In genomic region chr3:144801890-144802289, GRCh38 we compare ENCODE assay signal across 36 cellular contexts.
"Had no signal": no experiment of that assay in that cellular context is flagged by ENCODE, and none has a peak within 500 bp of the region (broad histone marks: within the 10 kb centered on the region; RNA-seq: fewer than 3 reads in every experiment).

No MANE protein-coding gene starts in this region.

- H3K4me1 Mint-ChIP-seq: activated CD4-positive, alpha-beta T cell treated with anti-CD3 and anti-CD28 coated beads for 36 hours; activated CD4-positive, alpha-beta T cell treated with anti-CD3 and anti-CD28 coated beads, Interleukin-2, amount 10 ng/mL, durations not matched to agents 24 days and 14 days; activated CD8-positive, alpha-beta memory T cell treated with anti-CD3 and anti-CD28 coated beads, Interleukin-2, amount 10 ng/mL, durations not matched to agents 7 days and 5 days; activated naive CD4-positive, alpha-beta T cell treated with anti-CD3 and anti-CD28 coated beads, Interleukin-2, amount 50 U/mL, for 24 hours; activated naive CD8-positive, alpha-beta T cell treated with anti-CD3 and anti-CD28 coated beads for 36 hours; activated naive CD8-positive, alpha-beta T cell treated with anti-CD3 and anti-CD28 coated beads, Interleukin-2, amount 50 U/mL, for 24 hours; brain had no signal

- DNase-seq: activated CD4-positive, alpha-beta memory T cell treated with anti-CD3 and anti-CD28 coated beads for 36 hours; activated CD4-positive, alpha-beta T cell treated with anti-CD3 and anti-CD28 coated beads for 36 hours; activated CD4-positive, alpha-beta T cell treated with anti-CD3 and anti-CD28 coated beads, Interleukin-2, amount 10 ng/mL, durations not matched to agents 24 days and 14 days; activated CD4-positive, CD25-positive, alpha-beta regulatory T cell; activated CD4-positive, CD25-positive, alpha-beta regulatory T cell treated with anti-CD3 and anti-CD28 coated beads, Interleukin-2, amount 50 U/mL, for 72 hours; activated CD8-positive, alpha-beta memory T cell treated with anti-CD3 and anti-CD28 coated beads, Interleukin-2, amount 10 ng/mL, durations not matched to agents 7 days and 5 days; activated CD8-positive, alpha-beta memory T cell treated with anti-CD3 and anti-CD28 coated beads, Interleukin-2, amount 50 U/mL, for 4 hours; activated CD8-positive, alpha-beta T cell treated with anti-CD3 and anti-CD28 coated beads, Interleukin-2, amount 10 ng/mL, durations not matched to agents 7 days and 5 days; activated effector memory CD4-positive, alpha-beta T cell treated with anti-CD3 and anti-CD28 coated beads, Interleukin-2, amount 50 U/mL, for 16 hours; activated naive CD4-positive, alpha-beta T cell treated with anti-CD3 and anti-CD28 coated beads for 36 hours; activated naive CD8-positive, alpha-beta T cell treated with anti-CD3 and anti-CD28 coated beads for 36 hours; activated naive CD8-positive, alpha-beta T cell treated with anti-CD3 and anti-CD28 coated beads, Interleukin-2, amount 50 U/mL, for 24 hours; activated T-cell treated with anti-CD3 and anti-CD28 coated beads, Interleukin-2, amount 50 U/mL, for 1 hour; activated T-cell treated with anti-CD3 and anti-CD28 coated beads, Interleukin-2, amount 50 U/mL, for 48 hours; adrenal gland; amygdala; central memory CD4-positive, alpha-beta T cell; cerebellar nuclear complex; dorsolateral prefrontal cortex; effector memory CD4-positive, alpha-beta T cell; endodermal cell; foreskin fibroblast; glutamatergic neuron; heart left ventricle; T-helper 2 cell had no signal

- H3K27ac ChIP-seq: adrenal gland, ascending aorta, breast epithelium, cardiac muscle cell, coronary artery, dorsolateral prefrontal cortex, heart left ventricle had no signal

- H3K27ac Mint-ChIP-seq: activated CD4-positive, alpha-beta memory T cell treated with anti-CD3 and anti-CD28 coated beads for 36 hours; activated CD4-positive, alpha-beta T cell treated with anti-CD3 and anti-CD28 coated beads for 36 hours; activated CD4-positive, alpha-beta T cell treated with anti-CD3 and anti-CD28 coated beads, Interleukin-2, amount 10 ng/mL, durations not matched to agents 24 days and 14 days; activated CD8-positive, alpha-beta memory T cell treated with anti-CD3 and anti-CD28 coated beads, Interleukin-2, amount 10 ng/mL, durations not matched to agents 7 days and 5 days; activated CD8-positive, alpha-beta T cell treated with anti-CD3 and anti-CD28 coated beads, Interleukin-2, amount 10 ng/mL, durations not matched to agents 7 days and 5 days; activated naive CD4-positive, alpha-beta T cell treated with anti-CD3 and anti-CD28 coated beads for 36 hours; activated naive CD4-positive, alpha-beta T cell treated with anti-CD3 and anti-CD28 coated beads, Interleukin-2, amount 50 U/mL, for 24 hours; activated naive CD8-positive, alpha-beta T cell treated with anti-CD3 and anti-CD28 coated beads for 36 hours; activated naive CD8-positive, alpha-beta T cell treated with anti-CD3 and anti-CD28 coated beads, Interleukin-2, amount 50 U/mL, for 24 hours; activated T-helper 1 cell treated with anti-CD3 and anti-CD28 coated beads, Interleukin-12 subunit alpha, Interleukin-12 subunit beta, Interleukin-2, Interleukin-4 antibody, amounts not matched to agents 30 ng/mL and 10 ng/mL and 1 ng/mL, durations not matched to agents 14 hours and 24 hours and 36 hours; activated T-helper 2 cell treated with anti-CD3 and anti-CD28 coated beads, Interferon-gamma antibody, Interleukin-2, Interleukin-4, amounts not matched to agents 10 μg/mL and 5 μg/mL and 100 μg/mL, durations not matched to agents 14 hours and 24 hours and 36 hours; brain; dendritic cell treated with granulocyte-macrophage colony-stimulating factor and Interleukin-4, amounts not matched to agents 40 ng/mL and 50 ng/mL, for 4 days; endodermal cell had no signal

- H3K4me1 ChIP-seq: adrenal gland, ascending aorta, breast epithelium, heart left ventricle had no signal

- H3K27me3 Mint-ChIP-seq: activated CD4-positive, alpha-beta memory T cell treated with anti-CD3 and anti-CD28 coated beads for 36 hours; activated CD4-positive, alpha-beta T cell treated with anti-CD3 and anti-CD28 coated beads for 36 hours; activated CD4-positive, alpha-beta T cell treated with anti-CD3 and anti-CD28 coated beads, Interleukin-2, amount 10 ng/mL, durations not matched to agents 24 days and 14 days; activated CD8-positive, alpha-beta memory T cell treated with anti-CD3 and anti-CD28 coated beads, Interleukin-2, amount 10 ng/mL, durations not matched to agents 7 days and 5 days; activated naive CD4-positive, alpha-beta T cell treated with anti-CD3 and anti-CD28 coated beads, Interleukin-2, amount 50 U/mL, for 24 hours; activated naive CD8-positive, alpha-beta T cell treated with anti-CD3 and anti-CD28 coated beads for 36 hours; activated naive CD8-positive, alpha-beta T cell treated with anti-CD3 and anti-CD28 coated beads, Interleukin-2, amount 50 U/mL, for 24 hours; dendritic cell treated with granulocyte-macrophage colony-stimulating factor and Interleukin-4, amounts not matched to agents 40 ng/mL and 50 ng/mL, for 4 days had no signal

- H3K9me3 Mint-ChIP-seq: activated CD4-positive, alpha-beta memory T cell treated with anti-CD3 and anti-CD28 coated beads for 36 hours; activated CD4-positive, alpha-beta T cell treated with anti-CD3 and anti-CD28 coated beads, Interleukin-2, amount 10 ng/mL, durations not matched to agents 24 days and 14 days; activated naive CD4-positive, alpha-beta T cell treated with anti-CD3 and anti-CD28 coated beads, Interleukin-2, amount 50 U/mL, for 24 hours; activated naive CD8-positive, alpha-beta T cell treated with anti-CD3 and anti-CD28 coated beads for 36 hours; activated T-helper 1 cell treated with anti-CD3 and anti-CD28 coated beads, Interleukin-12 subunit alpha, Interleukin-12 subunit beta, Interleukin-2, Interleukin-4 antibody, amounts not matched to agents 30 ng/mL and 10 ng/mL and 1 ng/mL, durations not matched to agents 14 hours and 24 hours and 36 hours; activated T-helper 2 cell treated with anti-CD3 and anti-CD28 coated beads, Interferon-gamma antibody, Interleukin-2, Interleukin-4, amounts not matched to agents 10 μg/mL and 5 μg/mL and 100 μg/mL, durations not matched to agents 14 hours and 24 hours and 36 hours; endodermal cell had no signal

- H3K4me3 ChIP-seq: adrenal gland, ascending aorta, breast epithelium, cardiac muscle cell, coronary artery, dorsolateral prefrontal cortex, heart left ventricle had no signal

- ATAC-seq: activated CD4-positive, alpha-beta T cell treated with anti-CD3 and anti-CD28 coated beads for 36 hours; activated CD8-positive, alpha-beta memory T cell treated with anti-CD3 and anti-CD28 coated beads, Interleukin-2, amount 10 ng/mL, durations not matched to agents 7 days and 5 days; activated CD8-positive, alpha-beta T cell treated with anti-CD3 and anti-CD28 coated beads, Interleukin-2, amount 10 ng/mL, durations not matched to agents 7 days and 5 days; activated naive CD8-positive, alpha-beta T cell treated with anti-CD3 and anti-CD28 coated beads, Interleukin-2, amount 50 U/mL, for 24 hours; esophagus mucosa had no signal

- H3K36me3 Mint-ChIP-seq: activated CD4-positive, alpha-beta memory T cell treated with anti-CD3 and anti-CD28 coated beads for 36 hours; activated CD8-positive, alpha-beta memory T cell treated with anti-CD3 and anti-CD28 coated beads, Interleukin-2, amount 10 ng/mL, durations not matched to agents 7 days and 5 days; activated naive CD4-positive, alpha-beta T cell treated with anti-CD3 and anti-CD28 coated beads, Interleukin-2, amount 50 U/mL, for 24 hours; activated naive CD8-positive, alpha-beta T cell treated with anti-CD3 and anti-CD28 coated beads for 36 hours; brain had no signal

- H3K36me3 ChIP-seq: adrenal gland, ascending aorta, breast epithelium, cardiac muscle cell, heart left ventricle had no signal

- H3K4me3 Mint-ChIP-seq: activated CD4-positive, alpha-beta memory T cell treated with anti-CD3 and anti-CD28 coated beads for 36 hours; activated CD4-positive, alpha-beta T cell treated with anti-CD3 and anti-CD28 coated beads for 36 hours; activated CD4-positive, alpha-beta T cell treated with anti-CD3 and anti-CD28 coated beads, Interleukin-2, amount 10 ng/mL, durations not matched to agents 24 days and 14 days; activated CD8-positive, alpha-beta memory T cell treated with anti-CD3 and anti-CD28 coated beads, Interleukin-2, amount 10 ng/mL, durations not matched to agents 7 days and 5 days; activated CD8-positive, alpha-beta T cell treated with anti-CD3 and anti-CD28 coated beads, Interleukin-2, amount 10 ng/mL, durations not matched to agents 7 days and 5 days; activated naive CD4-positive, alpha-beta T cell treated with anti-CD3 and anti-CD28 coated beads for 36 hours; activated naive CD4-positive, alpha-beta T cell treated with anti-CD3 and anti-CD28 coated beads, Interleukin-2, amount 50 U/mL, for 24 hours; activated naive CD8-positive, alpha-beta T cell treated with anti-CD3 and anti-CD28 coated beads for 36 hours; activated naive CD8-positive, alpha-beta T cell treated with anti-CD3 and anti-CD28 coated beads, Interleukin-2, amount 50 U/mL, for 24 hours; activated T-helper 1 cell treated with anti-CD3 and anti-CD28 coated beads, Interleukin-12 subunit alpha, Interleukin-12 subunit beta, Interleukin-2, Interleukin-4 antibody, amounts not matched to agents 30 ng/mL and 10 ng/mL and 1 ng/mL, durations not matched to agents 14 hours and 24 hours and 36 hours; brain; dendritic cell treated with granulocyte-macrophage colony-stimulating factor and Interleukin-4, amounts not matched to agents 40 ng/mL and 50 ng/mL, for 4 days; endodermal cell had no signal

- H3K9me3 ChIP-seq: adrenal gland, breast epithelium had no signal

- FAIRE-seq: frontal cortex had no signal

- H3K27me3 ChIP-seq: adrenal gland, ascending aorta, breast epithelium, cardiac muscle cell, dorsolateral prefrontal cortex, heart left ventricle had no signal
